Comparison of ENCODE assay signal across 16 cellular contexts in the genomic region with DNA sequence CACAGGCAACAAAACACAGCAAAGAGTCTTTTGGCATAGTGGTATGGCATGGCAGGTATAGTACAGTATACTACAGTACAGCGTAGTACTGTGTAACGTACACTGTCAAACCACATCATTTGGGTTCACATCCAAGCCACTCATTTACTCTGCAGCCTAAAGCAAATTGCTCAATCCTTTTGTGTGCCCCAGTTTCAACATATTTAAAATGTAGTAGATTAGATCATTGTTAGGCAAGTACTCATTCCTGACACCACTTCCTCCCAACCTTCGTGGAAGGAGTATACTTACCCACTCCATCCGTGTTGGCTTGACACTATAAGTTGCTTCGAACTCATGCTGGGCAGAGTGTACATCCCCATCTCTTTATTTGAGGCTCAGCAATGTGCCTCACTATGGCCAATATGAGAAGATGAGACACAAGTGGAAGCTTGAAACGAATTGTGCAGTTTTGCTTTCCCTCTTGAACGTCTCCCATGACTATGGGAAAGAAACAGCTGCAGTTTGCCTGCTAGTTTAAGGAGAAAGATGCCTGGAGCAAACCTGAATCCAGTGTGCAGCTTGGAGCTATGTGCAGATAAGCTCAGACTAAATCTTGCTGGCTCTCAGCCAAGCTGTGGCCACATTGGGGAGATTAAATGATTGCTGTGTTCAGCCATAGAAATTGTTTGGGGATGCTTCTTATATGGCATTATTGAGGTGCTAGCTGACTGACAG.
A peak's percentile ranks its signal among the peaks of the same experiment; 100 is the strongest.
DNase-seq lines count a peak whose midpoint lies in the region; ATAC-seq and TF ChIP-seq lines count a peak whose summit lies in the region.
"Had no signal": no experiment of that assay in that cellular context is flagged by ENCODE, and none has a peak within 500 bp of the region (broad histone marks: within the 10 kb centered on the region; RNA-seq: fewer than 3 reads in every experiment).

No MANE protein-coding gene starts in this region.

- CTCF ChIA-PET in PC-3 (lab: Charles Lee) = no interaction called here

- DNase-seq in A172 (ENCODE audit: low spot score) = peak; percentile 23
- DNase-seq in GM03348 (ENCODE audit: low spot score) = peak; percentile 15
- DNase-seq in PC-3 = peak; percentile 74
- peak; percentile 49 for DNase-seq in fibroblast of gingiva (ENCODE audit: low read depth)
- DNase-seq in 8988T = no peak
- DNase-seq in GM20000 (ENCODE audit: low spot score) = no peak
- no peak for DNase-seq in chondrocyte (ENCODE audit: low spot score)
- DNase-seq: NCI-H1694; RPMI8226; stimulated activated CD4-positive, alpha-beta T cell treated with anti-CD3 and anti-CD28 coated beads, Interleukin-4, amount 100 ng/mL, for 1 hour; stimulated activated naive CD4-positive, alpha-beta T cell treated with Interleukin-2 at 50 U/mL for 16 hours had no signal

- no peaks in the 10 kb centered on the region for H3K79me2 ChIP-seq in PC-3 (ENCODE audit: low read length)

- peaks cover 5% of the 10 kb centered on the region for H3K4me1 Mint-ChIP-seq in chondrocyte (ENCODE audit: low read depth)
- H3K4me1 Mint-ChIP-seq: mesothelial cell of epicardium had no signal

- H3K4me3 ChIP-seq in PC-3 (ENCODE audit: low read length) = peak overlapping the region; percentile 13; the same call in 1 of the 2 replicates
- H3K4me3 ChIP-seq: ascending aorta; BLaER1 treated with 17β-estradiol and CSF1 and Interleukin-3, amounts not matched to agents 10 nM and 100 nM had no signal

- H3K36me3 Mint-ChIP-seq in chondrocyte (ENCODE audit: low read depth) = no peaks in the 10 kb centered on the region
- H3K36me3 Mint-ChIP-seq: mesothelial cell of epicardium had no signal

- H3K4me1 ChIP-seq in PC-3 (ENCODE audit: insufficient read depth, low read length) = peaks cover 32% of the 10 kb centered on the region
- H3K4me1 ChIP-seq: ascending aorta had no signal

- H3K9me3 Mint-ChIP-seq in chondrocyte (ENCODE audit: low read depth) = peaks cover 3% of the 10 kb centered on the region

- no peak overlapping the region for H3K4me3 Mint-ChIP-seq in chondrocyte (ENCODE audit: unreplicated experiment)
- H3K4me3 Mint-ChIP-seq: mesothelial cell of epicardium had no signal

- no peaks in the 10 kb centered on the region for H3K27me3 ChIP-seq in PC-3 (ENCODE audit: low read length)
- H3K27me3 ChIP-seq: ascending aorta; BLaER1 treated with 17β-estradiol and CSF1 and Interleukin-3, amounts not matched to agents 10 nM and 100 nM had no signal

- peak overlapping the region; percentile 92 for H3K27ac ChIP-seq in PC-3 (ENCODE audit: low read length)
- H3K27ac ChIP-seq: ascending aorta, VCaP had no signal

- H3K27me3 Mint-ChIP-seq in chondrocyte (ENCODE audit: low read depth) = no peaks in the 10 kb centered on the region

- BruUV-seq in PC-3 (replicated peaks; lab: Mats Ljungman, UMichigan) = no TSS peak

- POLR2A ChIA-PET in PC-3 (lab: Charles Lee; ENCODE audit: unreplicated experiment) = interaction anchor here (0.5 kb wide), 1 partner anchor 22 kb away, joined by 3 read pairs; no protein-coding TSS in a partner anchor

- H3K9me3 ChIP-seq in PC-3 (ENCODE audit: low read length) = no peaks in the 10 kb centered on the region
- H3K9me3 ChIP-seq: ascending aorta had no signal

- peak overlapping the region; percentile 66 for H3K4me2 ChIP-seq in PC-3 (ENCODE audit: low read length)

- no peaks in the 10 kb centered on the region for H3F3A ChIP-seq in PC-3 (ENCODE audit: low read length, unreplicated experiment)

- peak; percentile 30 for ATAC-seq in PC-3
- no peak for ATAC-seq in GM18517 (IDR thresholded peaks at IDR 0.05; ENCODE audit: unreplicated experiment)

- TF ChIP-seq CTCF in PC-3 (conservative IDR thresholded peaks at IDR 0.05; ENCODE audit: low read depth, low read length) (no peak), GM20000 (IDR thresholded peaks at IDR 0.05; ENCODE audit: extremely low read depth, missing control alignments) (no peak), chondrocyte (IDR thresholded peaks at IDR 0.05) (no peak)

- H2AFZ ChIP-seq in PC-3 (ENCODE audit: low read length) = no peak overlapping the region

- no peaks in the 10 kb centered on the region for H3K9me2 ChIP-seq in PC-3 (replicated peaks; ENCODE audit: low read length)

- H3K36me3 ChIP-seq in PC-3 (ENCODE audit: low read depth, low read length) = no peaks in the 10 kb centered on the region
- H3K36me3 ChIP-seq: ascending aorta; BLaER1 treated with 17β-estradiol and CSF1 and Interleukin-3, amounts not matched to agents 10 nM and 100 nM had no signal

- intact Hi-C loops in PC-3 (cut with micrococcal nuclease) = loop anchor here (2.0 kb wide), 1 partner anchor 84 kb away; no protein-coding TSS in a partner anchor

- H3K27ac Mint-ChIP-seq in chondrocyte (ENCODE audit: unreplicated experiment) = no peak overlapping the region
- H3K27ac Mint-ChIP-seq: mesothelial cell of epicardium had no signal

- peak overlapping the region; percentile 64 for H3K9ac ChIP-seq in PC-3 (ENCODE audit: low read length)
- H3K9ac ChIP-seq: BLaER1 treated with 17β-estradiol and CSF1 and Interleukin-3, amounts not matched to agents 10 nM and 100 nM had no signal

- no peaks in the 10 kb centered on the region for H4K20me1 ChIP-seq in PC-3 (ENCODE audit: low read length)
- H4K20me1 ChIP-seq: BLaER1 treated with 17β-estradiol and CSF1 and Interleukin-3, amounts not matched to agents 10 nM and 100 nM had no signal

Comparison
In these comparisons a context has a peak if more than half of its experiments do, and no peak if none do; other contexts are left out.
1. DNase-seq: peak in A172 (single experiment), GM03348 (single experiment), PC-3 (single experiment) and fibroblast of gingiva (single experiment); none in 8988T (single experiment), GM20000 (single experiment) and chondrocyte (single experiment).